In the genomic region with DNA sequence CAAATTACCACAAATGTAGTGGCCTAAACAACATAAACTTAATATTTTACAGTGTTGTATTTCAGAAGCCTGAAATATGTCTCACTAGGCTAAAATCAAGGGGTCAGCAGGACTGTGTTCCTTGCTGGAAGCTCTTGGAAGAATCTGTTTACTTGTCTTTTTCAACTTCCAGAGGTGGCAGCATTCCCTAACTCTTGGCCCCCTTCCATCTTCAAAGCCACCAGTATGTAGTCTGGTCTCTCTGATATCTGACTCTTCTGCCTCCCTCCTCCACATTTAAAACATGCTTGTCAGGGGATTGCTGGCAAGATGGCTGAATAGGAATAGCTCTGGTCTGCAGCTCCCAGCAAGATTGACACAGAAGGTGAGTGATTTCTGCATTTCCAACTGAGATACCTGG, we compare ENCODE assay signal across 1 cellular context.
TF ChIP-seq lines count a peak whose summit lies in the region.

No MANE protein-coding gene starts in this region.

TF ChIP-seq in H1, 55 proteins besides CTCF, POLR2A, EP300 and RAD21:
- TF ChIP-seq HDAC2 (IDR thresholded peaks at IDR 0.05; ENCODE audit: borderline replicate concordance in 1 of 2, low read depth in 2 of 2, low read length in 2 of 2) (no peak), FOSL1 (IDR thresholded peaks at IDR 0.05; ENCODE audit: insufficient read depth, low read depth, low read length) (no peak), BCL11A (IDR thresholded peaks at IDR 0.05; ENCODE audit: low read depth in 2 of 2, low read length in 2 of 2) (no peak), GABPA (IDR thresholded peaks at IDR 0.05; ENCODE audit: borderline replicate concordance, insufficient read depth, low read length) (no peak), TAF7 (optimal IDR thresholded peaks at IDR 0.05; ENCODE audit: borderline replicate concordance, low read depth, low read length) (no peak), SUZ12 (IDR thresholded peaks at IDR 0.05; ENCODE audit: low read length) (no peak), ASH2L (IDR thresholded peaks at IDR 0.05; ENCODE audit: low read length) (no peak), SP4 (IDR thresholded peaks at IDR 0.05; ENCODE audit: low read length) (no peak), TCF12 (IDR thresholded peaks at IDR 0.05; ENCODE audit: low read depth, low read length) (no peak), NANOG (IDR thresholded peaks at IDR 0.05; ENCODE audit: insufficient read depth, low read depth, low read length, poor library complexity, severe bottlenecking) (no peak)
TF ChIP-seq in H1: peak in this region for 0.
